ENCODE assay signal across 10 cellular contexts in the genomic region with DNA sequence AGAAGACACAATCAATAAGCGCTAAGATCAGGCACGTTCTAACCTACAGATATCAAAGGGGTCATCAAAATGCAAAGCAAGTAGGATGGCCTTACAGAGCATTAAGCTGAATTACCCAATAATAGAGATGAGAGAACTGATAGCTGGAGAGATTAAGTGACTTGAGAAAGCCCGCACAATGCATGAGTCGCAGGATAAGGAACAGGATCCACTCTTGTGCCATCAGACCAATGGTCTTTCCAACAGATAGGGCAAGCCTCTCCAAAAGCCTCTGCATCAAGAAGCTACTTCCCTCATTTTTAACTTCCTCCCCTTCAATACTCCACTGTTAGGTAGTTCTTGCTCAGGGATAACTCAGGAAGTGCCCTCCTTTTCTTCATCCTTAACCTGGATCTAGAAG. TPM values are rescaled to one million over a fixed set of nuclear protein-coding genes. Genes with fewer than 3 reads are reported as not detected.
DNase-seq lines count a peak whose midpoint lies in the region; ATAC-seq and TF ChIP-seq lines count a peak whose summit lies in the region.
"Had no signal": no experiment of that assay in that cellular context is flagged by ENCODE, and none has a peak within 500 bp of the region (broad histone marks: within the 10 kb centered on the region; RNA-seq: fewer than 3 reads in every experiment).

No MANE protein-coding gene starts in this region.

- H3K9me1 ChIP-seq in IMR-90 (ENCODE audit: insufficient read depth, low read length): peaks cover 11% of the 10 kb centered on the region

- CTCF ChIA-PET in CD4-positive, alpha-beta memory T cell (lab: Charles Lee; ENCODE audit: partially characterized antibody): no interaction called here
- CTCF ChIA-PET in IMR-90 (lab: Yijun Ruan, JAX): interaction anchor here (0.8 to 1.3 kb wide), 2 partner anchors 27 to 360 kb away, joined by 3 to 4 read pairs; no protein-coding TSS in a partner anchor

- no peak for TF ChIP-seq RAD21 in IMR-90 (IDR thresholded peaks at IDR 0.05; ENCODE audit: low read length)

- H2BK5ac ChIP-seq in IMR-90 (ENCODE audit: low read depth, low read length, poor library complexity, severe bottlenecking): peak overlapping the region; percentile 74

- peaks cover 0 to 3% (median 0%) of the 10 kb centered on the region in 8 donors for H3K9me3 Mint-ChIP-seq in CD4-positive, alpha-beta memory T cell
- H3K9me3 Mint-ChIP-seq in activated T-helper 1 cell treated with anti-CD3 and anti-CD28 coated beads, Interleukin-12 subunit alpha, Interleukin-12 subunit beta, Interleukin-2, Interleukin-4 antibody, amounts not matched to agents 30 ng/mL and 10 ng/mL and 1 ng/mL, durations not matched to agents 14 hours and 24 hours and 36 hours: peaks cover 4% of the 10 kb centered on the region
- H3K9me3 Mint-ChIP-seq in memory B cell: peaks cover 2% of the 10 kb centered on the region

- peak overlapping the region in 1 of 7 donors; percentile 12 for H3K27ac Mint-ChIP-seq in CD4-positive, alpha-beta memory T cell
- H3K27ac Mint-ChIP-seq in activated T-helper 1 cell treated with anti-CD3 and anti-CD28 coated beads, Interleukin-12 subunit alpha, Interleukin-12 subunit beta, Interleukin-2, Interleukin-4 antibody, amounts not matched to agents 30 ng/mL and 10 ng/mL and 1 ng/mL, durations not matched to agents 14 hours and 24 hours and 36 hours: no peak overlapping the region
- H3K27ac Mint-ChIP-seq in memory B cell: peak overlapping the region; percentile 8

- H3K56ac ChIP-seq in IMR-90 (ENCODE audit: extremely low read depth, insufficient read depth, low read length): peak overlapping the region; percentile 22; the same call in 1 of the 2 replicates

- peak overlapping the region; percentile 67; the same call in 1 of the 2 replicates for H4K5ac ChIP-seq in IMR-90 (ENCODE audit: low read depth, low read length)

- peaks cover 8 to 15% of the 10 kb centered on the region in 2 donors for H3K36me3 Mint-ChIP-seq in CD4-positive, alpha-beta memory T cell
- H3K36me3 Mint-ChIP-seq in activated T-helper 1 cell treated with anti-CD3 and anti-CD28 coated beads, Interleukin-12 subunit alpha, Interleukin-12 subunit beta, Interleukin-2, Interleukin-4 antibody, amounts not matched to agents 30 ng/mL and 10 ng/mL and 1 ng/mL, durations not matched to agents 14 hours and 24 hours and 36 hours (ENCODE audit: low read depth): peaks cover 24% of the 10 kb centered on the region
- H3K36me3 Mint-ChIP-seq in memory B cell: peaks cover 14% of the 10 kb centered on the region

- POLR2A ChIA-PET in CD4-positive, alpha-beta memory T cell (lab: Charles Lee; ENCODE audit: partially characterized antibody): no interaction called here
- POLR2A ChIA-PET in IMR-90 (lab: Charles Lee; ENCODE audit: unreplicated experiment): no interaction called here

- H4K8ac ChIP-seq in IMR-90 (ENCODE audit: low read depth in 2 of 2, low read length in 2 of 2): peak overlapping the region in 1 of 2 experiments; percentile 6; a peak in 1 of 4 replicates

- intact Hi-C loops in CD4-positive, alpha-beta memory T cell (cut with micrococcal nuclease): no loop called here
- intact Hi-C loops in IMR-90 (cut with micrococcal nuclease): loop anchor here (2.0 kb wide), 2 partner anchors 25 to 197 kb away; no protein-coding TSS in a partner anchor
- intact Hi-C loops in activated T-helper 1 cell treated with anti-CD3 and anti-CD28 coated beads, Interleukin-12 subunit alpha, Interleukin-12 subunit beta, Interleukin-2, Interleukin-4 antibody, amounts not matched to agents 30 ng/mL and 10 ng/mL and 1 ng/mL, durations not matched to agents 14 hours and 24 hours and 36 hours (cut with micrococcal nuclease): no loop called here
- intact Hi-C loops in tibial artery (cut with DNase I; ENCODE audit: low total_unique reads): no loop called here

- no peak overlapping the region for H2AFZ ChIP-seq in IMR-90 (replicated peaks; ENCODE audit: low read length, poor library complexity)

- no peaks in the 10 kb centered on the region for H3K9me3 ChIP-seq in CD4-positive, alpha-beta memory T cell (ENCODE audit: control insufficient read depth in 1 of 2, low read length in 2 of 2)
- H3K9me3 ChIP-seq in IMR-90 (ENCODE audit: control insufficient read depth, insufficient read depth, low read length): no peaks in the 10 kb centered on the region
- no peaks in the 10 kb centered on the region for H3K9me3 ChIP-seq in tibial artery

- peak overlapping the region; percentile 61 for H2BK20ac ChIP-seq in IMR-90 (ENCODE audit: low read depth, low read length)

- H4K91ac ChIP-seq in IMR-90 (ENCODE audit: insufficient read depth, low read depth, low read length): peak overlapping the region; percentile 52

- no peak for DNase-seq in CD4-positive, alpha-beta memory T cell
- DNase-seq in IMR-90 (peak; percentile 40), memory B cell (ENCODE audit: low spot score in 2 of 2) (no peak), tibial artery (no peak), DMS53 treated with DMSO at 0.1 percent for 48 hours (lab: John Stamatoyannopoulos, UW; ENCODE audit: unreplicated experiment) (no peak)
- DNase-seq in activated T-helper 1 cell treated with anti-CD3 and anti-CD28 coated beads, Interleukin-12 subunit alpha, Interleukin-12 subunit beta, Interleukin-2, Interleukin-4 antibody, amounts not matched to agents 30 ng/mL and 10 ng/mL and 1 ng/mL, durations not matched to agents 14 hours and 24 hours and 36 hours (ENCODE audit: low spot score): no peak
- DNase-seq: islet precursor cell, Right ventricle myocardium superior had no signal

- in situ Hi-C loops in IMR-90 (cut with MboI; ENCODE audit: low sequenced_read_pairs): no loop called here

- no peak overlapping the region for H3K27ac ChIP-seq in CD4-positive, alpha-beta memory T cell (ENCODE audit: low read depth, low read length)
- H3K27ac ChIP-seq in IMR-90 (ENCODE audit: insufficient read depth, low read length): peak overlapping the region; percentile 7; the same call in 1 of the 2 replicates
- no peak overlapping the region for H3K27ac ChIP-seq in tibial artery

- no peak overlapping the region; the same call in 1 of the 2 replicates for H3K9ac ChIP-seq in IMR-90 (ENCODE audit: low read depth, low read length)

- peak overlapping the region in 6 of 8 donors; percentile 1 to 70 (median 19) for H3K4me3 Mint-ChIP-seq in CD4-positive, alpha-beta memory T cell
- H3K4me3 Mint-ChIP-seq in activated T-helper 1 cell treated with anti-CD3 and anti-CD28 coated beads, Interleukin-12 subunit alpha, Interleukin-12 subunit beta, Interleukin-2, Interleukin-4 antibody, amounts not matched to agents 30 ng/mL and 10 ng/mL and 1 ng/mL, durations not matched to agents 14 hours and 24 hours and 36 hours: peak overlapping the region; percentile 69
- H3K4me3 Mint-ChIP-seq in memory B cell: peak overlapping the region; percentile 75

- peak overlapping the region; percentile 62 for H3K4ac ChIP-seq in IMR-90 (ENCODE audit: low read depth, low read length)

- no peak for TF ChIP-seq CTCF in IMR-90 (conservative IDR thresholded peaks at IDR 0.05; ENCODE audit: low read depth, low read length)
- no peak for TF ChIP-seq CTCF in tibial artery (IDR thresholded peaks at IDR 0.05)

- H3K18ac ChIP-seq in IMR-90 (ENCODE audit: low read depth, low read length): peak overlapping the region; percentile 51; the same call in 1 of the 2 replicates

- H2BK120ac ChIP-seq in IMR-90 (ENCODE audit: low read depth, low read length): peak overlapping the region; percentile 66

- H3K14ac ChIP-seq in IMR-90 (replicated peaks; ENCODE audit: low read depth, low read length): 0 out of 2 replicates have a peak overlapping the region, but pooled peaks have one; percentile 53

- peak overlapping the region; percentile 44 for H3K23ac ChIP-seq in IMR-90 (ENCODE audit: low read depth, low read length)

- no peaks in the 10 kb centered on the region for H3K27me3 Mint-ChIP-seq in CD4-positive, alpha-beta memory T cell
- no peaks in the 10 kb centered on the region for H3K27me3 Mint-ChIP-seq in activated T-helper 1 cell treated with anti-CD3 and anti-CD28 coated beads, Interleukin-12 subunit alpha, Interleukin-12 subunit beta, Interleukin-2, Interleukin-4 antibody, amounts not matched to agents 30 ng/mL and 10 ng/mL and 1 ng/mL, durations not matched to agents 14 hours and 24 hours and 36 hours (ENCODE audit: insufficient read depth)
- H3K27me3 Mint-ChIP-seq in memory B cell: no peaks in the 10 kb centered on the region

- TF ChIP-seq POLR2A in IMR-90 (IDR thresholded peaks at IDR 0.05; ENCODE audit: low read depth, low read length) (no peak), GM18505 (IDR thresholded peaks at IDR 0.05; ENCODE audit: borderline replicate concordance, extremely low read depth, insufficient read depth, insufficient read length) (no peak)

- H2AK5ac ChIP-seq in IMR-90 (ENCODE audit: low read depth, low read length): peak overlapping the region; percentile 76; the same call in 1 of the 2 replicates

- WGBS in IMR-90 (ENCODE audit: extremely low coverage in 2 of 2, insufficient read length in 1 of 2), 2 experiments: no CpG with 5 or more reads among the region's 4 CpGs

- dilution Hi-C loops in IMR-90 (cut with HindIII; ENCODE audit: low sequenced_read_pairs, unreplicated experiment): no loop called here

- H2AK9ac ChIP-seq in IMR-90 (replicated peaks; ENCODE audit: low read depth, low read length, poor library complexity): peak overlapping the region; percentile 38

- H3K27me3 ChIP-seq in CD4-positive, alpha-beta memory T cell (ENCODE audit: insufficient read depth, low read length): no peaks in the 10 kb centered on the region
- H3K27me3 ChIP-seq in IMR-90 (ENCODE audit: control insufficient read depth, insufficient read depth, low read length): no peaks in the 10 kb centered on the region
- no peaks in the 10 kb centered on the region for H3K27me3 ChIP-seq in tibial artery

- H3K4me1 ChIP-seq in CD4-positive, alpha-beta memory T cell (ENCODE audit: insufficient read depth, low read length): peaks cover 25% of the 10 kb centered on the region
- peaks cover 12% of the 10 kb centered on the region for H3K4me1 ChIP-seq in IMR-90 (ENCODE audit: control insufficient read depth, insufficient read depth, low read length)
- peaks cover 0 to 40% (median 18%) of the 10 kb centered on the region in 4 donors for H3K4me1 ChIP-seq in tibial artery

- ATAC-seq in IMR-90 (ENCODE audit: low read depth) (no peak), memory B cell (ENCODE audit: low read depth) (no peak), HG03175 (IDR thresholded peaks at IDR 0.05; ENCODE audit: unreplicated experiment) (no peak), GM18505 (IDR thresholded peaks at IDR 0.05; ENCODE audit: unreplicated experiment) (no peak)

- H3K79me1 ChIP-seq in IMR-90 (ENCODE audit: low read depth in 1 of 2, low read length in 2 of 2): peaks cover 15 to 35% of the 10 kb centered on the region in 2 experiments

- H3K4me3 ChIP-seq in CD4-positive, alpha-beta memory T cell (ENCODE audit: low read length in 2 of 2): no peak overlapping the region
- H3K4me3 ChIP-seq in IMR-90 (ENCODE audit: insufficient read depth, low read depth, low read length) (peak overlapping the region; percentile 27; the same call in 1 of the 2 replicates), tibial artery (no peak overlapping the region)

- H3K4me1 Mint-ChIP-seq in CD4-positive, alpha-beta memory T cell: peaks cover 20 to 40% (median 25%) of the 10 kb centered on the region in 4 donors
- H3K4me1 Mint-ChIP-seq in activated T-helper 1 cell treated with anti-CD3 and anti-CD28 coated beads, Interleukin-12 subunit alpha, Interleukin-12 subunit beta, Interleukin-2, Interleukin-4 antibody, amounts not matched to agents 30 ng/mL and 10 ng/mL and 1 ng/mL, durations not matched to agents 14 hours and 24 hours and 36 hours (ENCODE audit: low read depth): peaks cover 51% of the 10 kb centered on the region
- H3K4me1 Mint-ChIP-seq in memory B cell: peaks cover 32% of the 10 kb centered on the region

- peak overlapping the region; percentile 88 for H3K4me2 ChIP-seq in IMR-90 (ENCODE audit: low read depth, low read length)

- peak overlapping the region; percentile 53; the same call in 1 of the 3 replicates for H2BK15ac ChIP-seq in IMR-90 (ENCODE audit: low read depth, low read length)

- no peaks in the 10 kb centered on the region for H3K36me3 ChIP-seq in CD4-positive, alpha-beta memory T cell (ENCODE audit: insufficient read depth, low read length)
- H3K36me3 ChIP-seq in IMR-90 (ENCODE audit: control insufficient read depth, insufficient read depth, low read length): peaks cover 2% of the 10 kb centered on the region; the same call in 1 of the 2 replicates
- H3K36me3 ChIP-seq in tibial artery: peaks cover 0 to 12% (median 4%) of the 10 kb centered on the region in 3 donors

- no TSS peak for BruUV-seq in IMR-90 (replicated peaks; lab: Mats Ljungman, UMichigan)

- H4K20me1 ChIP-seq in IMR-90 (ENCODE audit: insufficient read depth, low read length): 0 out of 2 replicates have a peak, but pooled peaks cover 6% of the 10 kb centered on the region

RNA-seq across cellular contexts. Expression of a gene that starts 2.6 kb away (rescaled TPM):
- total RNA-seq in CD4-positive, alpha-beta memory T cell: 1 to 10 TPM; 7.5 to 8.8 TPM
- 1 to 10 TPM; 2.2 to 2.5 TPM for polyA plus RNA-seq in CD4-positive, alpha-beta memory T cell
- 25.6 and 34.2 TPM in 2 replicates for total RNA-seq in IMR-90 (2012; rRNA removed)
- 5.3 and 5.6 TPM in 2 replicates for polyA plus RNA-seq in IMR-90 (2012; rRNA removed)
- 1.6 and 2.2 TPM in 2 replicates for polyA plus RNA-seq in IMR-90 (2012; cell fraction: cytosol; rRNA removed)
- polyA plus RNA-seq in IMR-90 (2012; cell fraction: nucleus; rRNA removed; ENCODE audit: low replicate concordance): 2.4 and 9.2 TPM in 2 replicates
- total RNA-seq in activated T-helper 1 cell treated with anti-CD3 and anti-CD28 coated beads, Interleukin-12 subunit alpha, Interleukin-12 subunit beta, Interleukin-2, Interleukin-4 antibody, amounts not matched to agents 30 ng/mL and 10 ng/mL and 1 ng/mL, durations not matched to agents 14 hours and 24 hours and 36 hours: 17.8 and 20.8 TPM in 2 replicates

RNA-seq across cellular contexts. Expression of a gene that starts 2.6 kb away (rescaled TPM):
- 1 to 10 TPM; 3.9 to 4.8 TPM for total RNA-seq in CD4-positive, alpha-beta memory T cell
- polyA plus RNA-seq in CD4-positive, alpha-beta memory T cell: 10 to 100 TPM; 12.9 to 17.5 TPM
- total RNA-seq in IMR-90 (2012; rRNA removed): 21.1 and 21.9 TPM in 2 replicates
- 11.0 and 16.4 TPM in 2 replicates for polyA plus RNA-seq in IMR-90 (2012; rRNA removed)
- 5.4 and 9.5 TPM in 2 replicates for polyA plus RNA-seq in IMR-90 (2012; cell fraction: cytosol; rRNA removed)
- polyA plus RNA-seq in IMR-90 (2012; cell fraction: nucleus; rRNA removed; ENCODE audit: low replicate concordance): 3.1 and 11.8 TPM in 2 replicates
- total RNA-seq in activated T-helper 1 cell treated with anti-CD3 and anti-CD28 coated beads, Interleukin-12 subunit alpha, Interleukin-12 subunit beta, Interleukin-2, Interleukin-4 antibody, amounts not matched to agents 30 ng/mL and 10 ng/mL and 1 ng/mL, durations not matched to agents 14 hours and 24 hours and 36 hours: 9.5 and 11.1 TPM in 2 replicates

RNA-seq across cellular contexts. Expression of a gene that starts 14.5 kb away (rescaled TPM):
- not detected for total RNA-seq in CD4-positive, alpha-beta memory T cell
- polyA plus RNA-seq in CD4-positive, alpha-beta memory T cell: under 1 TPM in 1 of 2 donors, not detected in 1; 0.16 TPM
- not detected in 2 replicates for total RNA-seq in IMR-90 (2012; rRNA removed)
- polyA plus RNA-seq in IMR-90 (2012; rRNA removed): not detected in 2 replicates
- not detected in 2 replicates for polyA plus RNA-seq in IMR-90 (2012; cell fraction: cytosol; rRNA removed)
- polyA plus RNA-seq in IMR-90 (2012; cell fraction: nucleus; rRNA removed; ENCODE audit: low replicate concordance): not detected in 2 replicates
- not detected in 2 replicates for total RNA-seq in activated T-helper 1 cell treated with anti-CD3 and anti-CD28 coated beads, Interleukin-12 subunit alpha, Interleukin-12 subunit beta, Interleukin-2, Interleukin-4 antibody, amounts not matched to agents 30 ng/mL and 10 ng/mL and 1 ng/mL, durations not matched to agents 14 hours and 24 hours and 36 hours
- total RNA-seq: Right ventricle myocardium superior had no signal

Comparison
In these comparisons a context has a peak if more than half of its experiments do, and no peak if none do; other contexts are left out.
1. H3K4me3 Mint-ChIP-seq: peak in every context shown above with its lines; median percentile 75 in memory B cell; 69 in activated T-helper 1 cell treated with anti-CD3 and anti-CD28 coated beads, Interleukin-12 subunit alpha, Interleukin-12 subunit beta, Interleukin-2, Interleukin-4 antibody, amounts not matched to agents 30 ng/mL and 10 ng/mL and 1 ng/mL, durations not matched to agents 14 hours and 24 hours and 36 hours; 19 in CD4-positive, alpha-beta memory T cell.